ENCODE assay signal across 9 cellular contexts in the genomic region with DNA sequence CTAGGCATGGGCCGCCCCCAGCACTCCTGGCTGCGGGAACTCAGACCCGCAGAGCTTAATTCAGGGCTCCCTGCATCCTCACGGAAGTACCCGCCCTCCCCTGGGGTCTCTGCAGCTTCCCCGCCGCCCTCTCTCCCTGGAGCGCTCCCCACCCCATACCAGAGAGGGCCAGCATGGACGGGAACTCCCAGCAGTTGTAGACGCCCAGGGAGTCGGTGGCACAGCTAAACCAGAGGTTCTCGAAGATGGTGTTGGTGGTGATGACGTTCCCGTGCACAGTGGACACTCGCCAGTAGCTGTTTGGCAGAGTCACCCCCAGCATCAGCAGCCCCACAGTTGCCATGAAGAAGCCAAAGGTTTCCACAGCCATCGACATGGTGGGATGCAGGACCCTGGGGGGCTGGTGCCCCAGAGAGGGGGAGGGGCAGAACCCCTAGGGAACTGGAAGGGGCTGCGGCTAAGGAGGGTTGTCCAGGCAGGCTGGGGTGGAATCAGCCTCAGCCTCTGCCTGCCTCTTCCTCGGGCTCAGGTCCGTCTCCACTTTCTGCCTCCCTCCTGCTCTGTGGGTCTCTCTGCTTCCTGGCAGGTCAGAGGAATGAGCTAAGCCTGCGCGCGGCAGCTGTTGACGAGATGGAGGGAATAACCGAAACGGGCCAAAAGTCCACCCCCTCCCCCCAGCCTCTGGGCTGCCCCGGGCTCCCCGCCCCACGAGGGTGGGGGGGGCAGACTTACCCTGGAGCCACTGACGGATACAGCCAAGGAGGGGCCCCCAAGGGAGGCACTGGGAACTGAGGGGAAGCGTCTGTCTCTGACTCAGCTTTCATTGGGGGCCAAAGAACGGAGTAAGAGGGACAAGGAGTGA. TPM values are rescaled to one million over a fixed set of nuclear protein-coding genes. Genes with fewer than 3 reads are reported as not detected.
DNase-seq lines count a peak whose midpoint lies in the region; ATAC-seq and TF ChIP-seq lines count a peak whose summit lies in the region.
"Had no signal": no experiment of that assay in that cellular context is flagged by ENCODE, and none has a peak within 500 bp of the region (broad histone marks: within the 10 kb centered on the region; RNA-seq: fewer than 3 reads in every experiment).

A gene with protein sequence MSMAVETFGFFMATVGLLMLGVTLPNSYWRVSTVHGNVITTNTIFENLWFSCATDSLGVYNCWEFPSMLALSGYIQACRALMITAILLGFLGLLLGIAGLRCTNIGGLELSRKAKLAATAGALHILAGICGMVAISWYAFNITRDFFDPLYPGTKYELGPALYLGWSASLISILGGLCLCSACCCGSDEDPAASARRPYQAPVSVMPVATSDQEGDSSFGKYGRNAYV (minus strand): TSS at position 597 of the 862 bp plus-strand sequence. CDS start 221 bp downstream, at position 376.

- DNase-seq in activated T-cell treated with anti-CD3 and anti-CD28 coated beads, Interleukin-2, amount 50 U/mL, for 4 hours = no peak
- no peak for DNase-seq in activated T-cell treated with anti-CD3 and anti-CD28 coated beads for 4 hours
- peak; percentile 66 for DNase-seq in upper lobe of right lung
- DNase-seq in cerebellar cortex (ENCODE audit: low spot score) = no peak
- DNase-seq: CD4-positive, CD25-positive, alpha-beta regulatory T cell had no signal

- no peaks in the 10 kb centered on the region for H3K27me3 Mint-ChIP-seq in activated T-cell treated with anti-CD3 and anti-CD28 coated beads, Interleukin-2, amount 50 U/mL, for 4 hours (ENCODE audit: low read depth)
- H3K27me3 Mint-ChIP-seq: CD4-positive, CD25-positive, alpha-beta regulatory T cell had no signal

- H3K9ac ChIP-seq in duodenal mucosa (ENCODE audit: low read depth in 1 of 2, low read length in 2 of 2) (peak within 1 kb of the TSS; percentile 97 to 99), mucosa of stomach (ENCODE audit: low read length) (peak within 1 kb of the TSS; percentile 28)

- intact Hi-C loops in upper lobe of right lung (cut with DNase I) = no loop called here

- H3K9me3 Mint-ChIP-seq in activated T-cell treated with anti-CD3 and anti-CD28 coated beads, Interleukin-2, amount 50 U/mL, for 4 hours = no peaks in the 10 kb centered on the region
- H3K9me3 Mint-ChIP-seq: CD4-positive, CD25-positive, alpha-beta regulatory T cell had no signal

- H3K4me3 Mint-ChIP-seq in activated T-cell treated with anti-CD3 and anti-CD28 coated beads, Interleukin-2, amount 50 U/mL, for 4 hours = no peak within 1 kb of the TSS

- H3K27ac ChIP-seq in duodenal mucosa (ENCODE audit: low read depth, low read length) (peak within 1 kb of the TSS; percentile 96), upper lobe of right lung (peak within 1 kb of the TSS; percentile 65)

- H3K36me3 ChIP-seq in duodenal mucosa (ENCODE audit: control insufficient read depth in 1 of 2, insufficient read depth in 2 of 2, low read length in 2 of 2) = peaks cover 10 to 19% of the 10 kb centered on the region in 2 donors
- H3K36me3 ChIP-seq in mucosa of stomach (ENCODE audit: control insufficient read depth, insufficient read depth, low read length) = peaks cover 4% of the 10 kb centered on the region
- peaks cover 31% of the 10 kb centered on the region for H3K36me3 ChIP-seq in upper lobe of right lung

- TF ChIP-seq CTCF in upper lobe of right lung (IDR thresholded peaks at IDR 0.05) = no peak

- H3K4me1 Mint-ChIP-seq in activated T-cell treated with anti-CD3 and anti-CD28 coated beads, Interleukin-2, amount 50 U/mL, for 4 hours (ENCODE audit: low read depth) = peaks cover 2% of the 10 kb centered on the region

- H3K27me3 ChIP-seq in duodenal mucosa (ENCODE audit: control insufficient read depth in 1 of 2, insufficient read depth in 2 of 2, low read length in 2 of 2) (no peaks in the 10 kb centered on the region), mucosa of stomach (ENCODE audit: control insufficient read depth, insufficient read depth, low read length) (no peaks in the 10 kb centered on the region), upper lobe of right lung (no peaks in the 10 kb centered on the region)

- H3K4me3 ChIP-seq in duodenal mucosa (ENCODE audit: low read depth in 1 of 2, low read length in 2 of 2) = peak within 1 kb of the TSS; percentile 79 to 90
- H3K4me3 ChIP-seq in mucosa of stomach (ENCODE audit: low read length) = no peak within 1 kb of the TSS
- H3K4me3 ChIP-seq in upper lobe of right lung = no peak within 1 kb of the TSS

- no peaks in the 10 kb centered on the region for H3K9me3 ChIP-seq in duodenal mucosa (ENCODE audit: control insufficient read depth in 1 of 2, low read length in 2 of 2)
- H3K9me3 ChIP-seq in mucosa of stomach (ENCODE audit: control insufficient read depth, low read length) = no peaks in the 10 kb centered on the region
- no peaks in the 10 kb centered on the region for H3K9me3 ChIP-seq in upper lobe of right lung

- H3K4me1 ChIP-seq in duodenal mucosa (ENCODE audit: control insufficient read depth in 1 of 2, insufficient read depth in 2 of 2, low read length in 2 of 2) (peaks cover 17 to 24% of the 10 kb centered on the region in 2 donors), mucosa of stomach (ENCODE audit: control insufficient read depth, insufficient read depth, low read length) (peaks cover 48% of the 10 kb centered on the region), upper lobe of right lung (peaks cover 11% of the 10 kb centered on the region)

- no peak for ATAC-seq in activated T-cell treated with anti-CD3 and anti-CD28 coated beads, Interleukin-2, amount 50 U/mL, for 4 hours
- no peak for ATAC-seq in upper lobe of right lung
- no peak for ATAC-seq in HG03025 (IDR thresholded peaks at IDR 0.05; ENCODE audit: low FRiP score, unreplicated experiment)
- ATAC-seq in HG02610 (IDR thresholded peaks at IDR 0.05; ENCODE audit: unreplicated experiment) = no peak

- H3K36me3 Mint-ChIP-seq in activated T-cell treated with anti-CD3 and anti-CD28 coated beads, Interleukin-2, amount 50 U/mL, for 4 hours (ENCODE audit: insufficient read depth) = peaks cover 4% of the 10 kb centered on the region

RNA-seq across cellular contexts. Expression of the gene that starts here (rescaled TPM):
- 10 to 100 TPM; 15.6 to 18.5 (median 17.6) TPM for total RNA-seq in activated T-cell treated with anti-CD3 and anti-CD28 coated beads, Interleukin-2, amount 50 U/mL, for 4 hours
- total RNA-seq in upper lobe of right lung = 17.7 TPM

Comparison
In these comparisons a context has a peak if more than half of its experiments do, and no peak if none do; other contexts are left out.
1. H3K4me3 ChIP-seq: peak in duodenal mucosa (2 of 2); none in mucosa of stomach (single experiment) and upper lobe of right lung (single experiment).